1 cellular context compared by ENCODE assay signal in genomic region chrX:66863721-66864120, GRCh38.
TF ChIP-seq lines count a peak whose summit lies in the region.

No MANE protein-coding gene starts in this region.

TF ChIP-seq in H1, 55 proteins besides CTCF, POLR2A, EP300 and RAD21 (continued from another document):
- no peak for TF ChIP-seq CHD7 (IDR thresholded peaks at IDR 0.05; ENCODE audit: insufficient replicate concordance, low read length)
- no peak for TF ChIP-seq CHD2 (IDR thresholded peaks at IDR 0.05; ENCODE audit: low read length)
- no peak for TF ChIP-seq SRF (IDR thresholded peaks at IDR 0.05; ENCODE audit: low read depth, low read length)
- no peak for TF ChIP-seq TBP (IDR thresholded peaks at IDR 0.05; ENCODE audit: low read depth, low read length)
- TF ChIP-seq SP4 (IDR thresholded peaks at IDR 0.05; ENCODE audit: low read length) = no peak
